In genomic region chr15:76973362-76973743, GRCh38 we compare ENCODE assay signal across 8 cellular contexts. TPM values are rescaled to one million over a fixed set of nuclear protein-coding genes. Genes with fewer than 3 reads are reported as not detected.
DNase-seq lines count a peak whose midpoint lies in the region; ATAC-seq and TF ChIP-seq lines count a peak whose summit lies in the region.

No MANE protein-coding gene starts in this region.

- H3K4me3 ChIP-seq in AG09309 (ENCODE audit: control insufficient read depth, low read depth, low read length) (no peak overlapping the region), tibial nerve (no peak overlapping the region)

- no peak for TF ChIP-seq EP300 in tibial nerve (IDR thresholded peaks at IDR 0.05)

- H3K36me3 Mint-ChIP-seq in HFFc6 (ENCODE audit: low read depth) (no peaks in the 10 kb centered on the region), memory B cell (no peaks in the 10 kb centered on the region)
- H3K36me3 Mint-ChIP-seq in central memory CD8-positive, alpha-beta T cell (ENCODE audit: insufficient read depth): no peaks in the 10 kb centered on the region

- ATAC-seq in central memory CD8-positive, alpha-beta T cell (replicated peaks; ENCODE audit: extremely low read depth, poor library complexity, severe bottlenecking): peak; percentile 56
- ATAC-seq in memory B cell (ENCODE audit: low read depth) (peak; percentile 60), GM18861 (IDR thresholded peaks at IDR 0.05; ENCODE audit: unreplicated experiment) (no peak)

- H3K4me1 ChIP-seq in tibial nerve: peaks cover 0 to 9% (median 0%) of the 10 kb centered on the region in 4 donors

- H3K4me3 Mint-ChIP-seq in HFFc6 (no peak overlapping the region), memory B cell (no peak overlapping the region)
- no peak overlapping the region for H3K4me3 Mint-ChIP-seq in central memory CD8-positive, alpha-beta T cell

- H3K36me3 ChIP-seq in tibial nerve: no peaks in the 10 kb centered on the region

- WGBS in tibial nerve, 2 donors: 21 to 34% methylated on average over 4 of the region's 4 CpGs

- H3K27me3 Mint-ChIP-seq in HFFc6 (ENCODE audit: insufficient read depth) (peaks cover 34% of the 10 kb centered on the region), memory B cell (no peaks in the 10 kb centered on the region)
- H3K27me3 Mint-ChIP-seq in central memory CD8-positive, alpha-beta T cell: no peaks in the 10 kb centered on the region

- TF ChIP-seq CTCF in AG09309 (IDR thresholded peaks at IDR 0.05; ENCODE audit: control insufficient read depth, insufficient read depth, low read depth, low read length, missing control alignments) (peak; percentile 44), HFFc6 (IDR thresholded peaks at IDR 0.05) (peak; percentile 78), tibial nerve (IDR thresholded peaks at IDR 0.05) (peak in 3 of 5 experiments; percentile 6 to 29 (median 29))

- no peaks in the 10 kb centered on the region for H3K9me3 ChIP-seq in tibial nerve

- no peak overlapping the region for H3K27ac ChIP-seq in tibial nerve

- DNase-seq in AG09309 (ENCODE audit: low read depth): no peak
- no peak for DNase-seq in HFFc6
- DNase-seq in UCSD-AML1 (lab: John Stamatoyannopoulos, UW; ENCODE audit: unreplicated experiment): peak; percentile 63
- peak; percentile 50 to 55 for DNase-seq in central memory CD8-positive, alpha-beta T cell (ENCODE audit: low spot score in 2 of 2)
- peak; percentile 32 to 41 for DNase-seq in memory B cell (ENCODE audit: low spot score in 2 of 2)
- DNase-seq in tibial nerve (ENCODE audit: low spot score in 2 of 2): no peak
- no peak for DNase-seq in cerebellar nuclear complex (lab: John Stamatoyannopoulos, UW)

- TF ChIP-seq POLR2A in tibial nerve (IDR thresholded peaks at IDR 0.05): no peak

- no peak overlapping the region for H3K27ac Mint-ChIP-seq in HFFc6
- no peak overlapping the region for H3K27ac Mint-ChIP-seq in central memory CD8-positive, alpha-beta T cell (ENCODE audit: low read depth)
- no peak overlapping the region for H3K27ac Mint-ChIP-seq in memory B cell

- H3K9me3 Mint-ChIP-seq in HFFc6: peaks cover 2% of the 10 kb centered on the region
- H3K9me3 Mint-ChIP-seq in central memory CD8-positive, alpha-beta T cell: no peaks in the 10 kb centered on the region
- H3K9me3 Mint-ChIP-seq in memory B cell: no peaks in the 10 kb centered on the region

- H3K27me3 ChIP-seq in tibial nerve: no peaks in the 10 kb centered on the region

- no peaks in the 10 kb centered on the region for H3K4me1 Mint-ChIP-seq in HFFc6 (ENCODE audit: low read depth)
- peaks cover 28% of the 10 kb centered on the region for H3K4me1 Mint-ChIP-seq in central memory CD8-positive, alpha-beta T cell
- H3K4me1 Mint-ChIP-seq in memory B cell: peaks cover 3% of the 10 kb centered on the region

RNA-seq across cellular contexts. Expression of gene PSTPIP1, which starts 21.6 kb away (rescaled TPM):
- total RNA-seq in HFFc6 (2021; fragmentation: NEBNext Ultra II Directional; extraction: Animal tissue kit (Norgen Biotek cat#: 25700)): under 1 TPM in 2 of 6 experiments, not detected in 4; 0.16 to 0.38 TPM
- 10 to 100 TPM; 13.6 to 54.6 (median 19.3) TPM for total RNA-seq in tibial nerve

RNA-seq across cellular contexts. Expression of gene RCN2, which starts 41.8 kb away (rescaled TPM):
- total RNA-seq in HFFc6 (2021; fragmentation: NEBNext Ultra II Directional; extraction: Animal tissue kit (Norgen Biotek cat#: 25700)): 10 to 100 TPM; 88.0 to 98.1 (median 94.5) TPM
- total RNA-seq in tibial nerve: 10 to 100 TPM; 29.7 to 59.7 (median 43.8) TPM

Comparison
In these comparisons a context has a peak if more than half of its experiments do, and no peak if none do; other contexts are left out.
1. DNase-seq: peak in UCSD-AML1 (single experiment), central memory CD8-positive, alpha-beta T cell (2 of 2) and memory B cell (2 of 2); none in AG09309 (single experiment), HFFc6 (single experiment), tibial nerve (0 of 2) and cerebellar nuclear complex (0 of 2).
2. RNA of gene PSTPIP1, which starts 21.6 kb away (total RNA-seq): 13.6 to 54.6 TPM in tibial nerve; 0.16 to 0.38 TPM in HFFc6; every median in the first group is over 10 times any median in the second.
3. Peak in every context shown above with its lines, with median percentiles within 50 percentile points of each other: CTCF ChIP-seq.